8 cellular contexts compared by ENCODE assay signal in the genomic region with DNA sequence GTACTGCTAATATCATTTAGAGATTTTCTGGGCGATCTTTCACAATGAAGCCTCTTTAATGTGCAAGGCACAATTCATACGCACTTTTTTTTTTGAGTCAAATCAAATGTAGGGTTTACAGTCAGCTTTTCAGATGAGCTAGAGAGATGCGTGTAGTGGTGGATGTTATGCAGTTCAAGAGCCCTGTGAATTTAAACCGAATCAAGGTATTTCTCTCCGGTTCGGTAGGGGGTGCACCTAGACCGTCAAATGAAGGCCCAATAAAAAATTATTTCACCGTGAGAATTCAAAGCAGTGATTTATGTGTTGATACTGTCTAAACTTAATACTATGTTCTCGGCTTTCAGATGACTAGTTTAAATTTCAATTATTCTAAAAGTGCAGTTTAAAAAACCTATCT. TPM values are rescaled to one million over a fixed set of nuclear protein-coding genes. Genes with fewer than 3 reads are reported as not detected.
DNase-seq lines count a peak whose midpoint lies in the region; ATAC-seq, FAIRE-seq and TF ChIP-seq lines count a peak whose summit lies in the region.

No MANE protein-coding gene starts in this region.

- TF ChIP-seq CTCF in fibroblast of mammary gland (conservative IDR thresholded peaks at IDR 0.05; ENCODE audit: control insufficient read depth, insufficient read depth, low read depth, low read length), result peak; percentile 8
- peak; percentile 7 for TF ChIP-seq CTCF in upper lobe of right lung (IDR thresholded peaks at IDR 0.05)

- H3K4me1 ChIP-seq in upper lobe of right lung, result no peaks in the 10 kb centered on the region

- H3K27ac Mint-ChIP-seq in activated T-helper 17 cell treated with anti-CD3 and anti-CD28 coated beads, Interleukin-2, amount 50 U/mL, for 72 hours, result no peak overlapping the region

- H3K36me3 ChIP-seq in upper lobe of right lung, result no peaks in the 10 kb centered on the region

- no peak overlapping the region for H3K27ac ChIP-seq in upper lobe of right lung

- H3K4me3 Mint-ChIP-seq in activated T-helper 17 cell treated with anti-CD3 and anti-CD28 coated beads, Interleukin-2, amount 50 U/mL, for 72 hours, result no peak overlapping the region

- no peaks in the 10 kb centered on the region for H3K4me1 Mint-ChIP-seq in activated T-helper 17 cell treated with anti-CD3 and anti-CD28 coated beads, Interleukin-2, amount 50 U/mL, for 72 hours

- H3K4me3 ChIP-seq in fibroblast of mammary gland (ENCODE audit: control insufficient read depth, low read depth, low read length) (no peak overlapping the region), upper lobe of right lung (no peak overlapping the region)

- intact Hi-C loops in upper lobe of right lung (cut with DNase I), result no loop called here

- H3K9me3 Mint-ChIP-seq in activated T-helper 17 cell treated with anti-CD3 and anti-CD28 coated beads, Interleukin-2, amount 50 U/mL, for 72 hours, result no peaks in the 10 kb centered on the region

- peak; percentile 95 for FAIRE-seq in A204.1 (lab: Jason Lieb, UNC)

- H3K27me3 ChIP-seq in upper lobe of right lung, result peaks cover 44% of the 10 kb centered on the region

- no peaks in the 10 kb centered on the region for H3K9me3 ChIP-seq in upper lobe of right lung

- ATAC-seq in GM19463 (IDR thresholded peaks at IDR 0.05; ENCODE audit: unreplicated experiment) (peak; percentile 53), upper lobe of right lung (no peak), HG02763 (IDR thresholded peaks at IDR 0.05; ENCODE audit: unreplicated experiment) (no peak)
- no peak for ATAC-seq in activated T-helper 17 cell treated with anti-CD3 and anti-CD28 coated beads, Interleukin-2, amount 50 U/mL, for 72 hours (replicated peaks)

- DNase-seq in NCI-H460 (ENCODE audit: extremely low read depth, low read depth) (peak; percentile 26), fibroblast of mammary gland (ENCODE audit: low read depth) (peak; percentile 22), upper lobe of right lung (no peak), HuH-7.5 (ENCODE audit: low spot score) (no peak)

- peaks cover 59% of the 10 kb centered on the region for H3K27me3 Mint-ChIP-seq in activated T-helper 17 cell treated with anti-CD3 and anti-CD28 coated beads, Interleukin-2, amount 50 U/mL, for 72 hours

- H3K36me3 Mint-ChIP-seq in activated T-helper 17 cell treated with anti-CD3 and anti-CD28 coated beads, Interleukin-2, amount 50 U/mL, for 72 hours (ENCODE audit: low read depth), result no peaks in the 10 kb centered on the region

RNA-seq across cellular contexts. Expression of a gene that starts 1.1 kb away (rescaled TPM):
- not detected in 2 replicates for total RNA-seq in NCI-H460 (2014; rRNA removed; shearing (Covaris generic))
- not detected in 2 replicates for polyA plus RNA-seq in NCI-H460 (2014; cell fraction: nucleus; rRNA removed)
- not detected for total RNA-seq in upper lobe of right lung
- under 1 TPM in 1 of 2 donors, not detected in 1; 0.29 TPM for total RNA-seq in activated T-helper 17 cell treated with anti-CD3 and anti-CD28 coated beads, Interleukin-2, amount 50 U/mL, for 72 hours

Comparison
In these comparisons a context has a peak if more than half of its experiments do, and no peak if none do; other contexts are left out.
1. DNase-seq: peak in NCI-H460 (single experiment) and fibroblast of mammary gland (single experiment); none in upper lobe of right lung (single experiment) and HuH-7.5 (single experiment).